ENCODE assay signal across 1 cellular context in genomic region chr2:25955036-25955435, GRCh38.
TF ChIP-seq lines count a peak whose summit lies in the region.

No MANE protein-coding gene starts in this region.

TF ChIP-seq in GM23338, 12 proteins besides CTCF, POLR2A, EP300 and RAD21 (continued from another document):
- TF ChIP-seq ETS1 (IDR thresholded peaks at IDR 0.05) (no peak), POLR2AphosphoS5 (IDR thresholded peaks at IDR 0.05; ENCODE audit: low read depth) (no peak), JUNB (IDR thresholded peaks at IDR 0.05; ENCODE audit: unreplicated experiment) (no peak), NANOG (IDR thresholded peaks at IDR 0.05; ENCODE audit: borderline replicate concordance) (no peak), EZH2 (IDR thresholded peaks at IDR 0.05; ENCODE audit: low read depth, unreplicated experiment) (no peak), STAT1 (IDR thresholded peaks at IDR 0.05; ENCODE audit: unreplicated experiment) (no peak), REST (IDR thresholded peaks at IDR 0.05; ENCODE audit: unreplicated experiment) (no peak), ZNF331 (CRISPR knock-in tag; IDR thresholded peaks at IDR 0.05; ENCODE audit: low read depth) (no peak)
TF ChIP-seq in GM23338: peak in this region for 0.
